In the genomic region with DNA sequence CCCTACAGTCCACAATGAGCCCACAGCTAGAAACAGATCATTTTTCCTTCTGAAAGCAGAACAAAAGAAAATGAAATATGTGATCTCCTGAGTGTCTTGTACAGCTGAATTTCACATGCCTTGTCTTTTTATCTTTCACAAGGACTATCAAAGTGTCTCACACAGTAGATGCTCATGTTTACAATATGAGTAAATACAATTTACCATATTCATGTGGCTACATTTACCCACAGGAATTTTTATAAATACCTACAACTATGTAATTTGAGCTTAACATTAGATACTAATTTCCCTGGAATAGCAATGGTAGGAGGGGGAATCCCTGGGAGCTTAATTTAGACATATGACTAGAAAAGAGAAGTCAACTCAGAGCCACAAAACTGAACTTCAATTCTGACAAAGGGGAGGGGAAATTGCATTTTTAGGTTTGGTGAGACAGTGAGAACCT, we compare ENCODE assay signal across 11 cellular contexts.
DNase-seq lines count a peak whose midpoint lies in the region; ATAC-seq and TF ChIP-seq lines count a peak whose summit lies in the region.
"Had no signal": no experiment of that assay in that cellular context is flagged by ENCODE, and none has a peak within 500 bp of the region (broad histone marks: within the 10 kb centered on the region; RNA-seq: fewer than 3 reads in every experiment).

No MANE protein-coding gene starts in this region.

- H3K4me1 Mint-ChIP-seq in glutamatergic neuron (ENCODE audit: low read depth, unreplicated experiment) = peaks cover 2% of the 10 kb centered on the region

- H3K27ac Mint-ChIP-seq in glutamatergic neuron (ENCODE audit: unreplicated experiment) = no peak overlapping the region

- POLR2A ChIA-PET in RWPE1 (lab: Yijun Ruan, JAX; ENCODE audit: low non-redundant PET) = no interaction called here

- no peaks in the 10 kb centered on the region for H3K36me3 Mint-ChIP-seq in glutamatergic neuron (ENCODE audit: unreplicated experiment)
- H3K36me3 Mint-ChIP-seq: naive B cell had no signal

- H3K4me3 ChIP-seq in fibroblast of villous mesenchyme (ENCODE audit: low read depth, low read length) = no peak overlapping the region

- no peak overlapping the region for H3K27ac ChIP-seq in RWPE1

- CTCF ChIA-PET in RWPE1 (lab: Yijun Ruan, JAX) = interaction anchor here (0.7 kb wide), 1 partner anchor 142 kb away, joined by 4 read pairs; no protein-coding TSS in a partner anchor

- DNase-seq in fibroblast of villous mesenchyme (ENCODE audit: low read depth) = peak; percentile 50
- no peak for DNase-seq in NCI-H146 treated with DMSO at 0.1 percent for 48 hours (lab: John Stamatoyannopoulos, UW; ENCODE audit: unreplicated experiment)
- no peak for DNase-seq in activated T-cell treated with anti-CD3 and anti-CD28 coated beads, Interleukin-2, amount 50 U/mL, for 48 hours
- no peak for DNase-seq in glutamatergic neuron
- no peak for DNase-seq in RWPE1 (ENCODE audit: low spot score)
- DNase-seq: activated CD4-positive, CD25-positive, alpha-beta regulatory T cell treated with anti-CD3 and anti-CD28 coated beads, Interleukin-2, amount 50 U/mL, for 72 hours; naive B cell; NCI-H1694 had no signal

- H3K27me3 Mint-ChIP-seq in glutamatergic neuron (ENCODE audit: unreplicated experiment) = no peaks in the 10 kb centered on the region
- H3K27me3 Mint-ChIP-seq: naive B cell had no signal

- H3K4me3 Mint-ChIP-seq in glutamatergic neuron (ENCODE audit: unreplicated experiment) = no peak overlapping the region

- peaks cover 2% of the 10 kb centered on the region for H3K9me3 Mint-ChIP-seq in glutamatergic neuron (ENCODE audit: unreplicated experiment)

- peak; percentile 58 for ATAC-seq in GM18502 (IDR thresholded peaks at IDR 0.05; ENCODE audit: poor library complexity, unreplicated experiment)
- peak; percentile 43 for ATAC-seq in GM21825 (IDR thresholded peaks at IDR 0.05; ENCODE audit: unreplicated experiment)
- ATAC-seq in HG03565 (IDR thresholded peaks at IDR 0.05; ENCODE audit: unreplicated experiment) = peak; percentile 46

- TF ChIP-seq CTCF in fibroblast of villous mesenchyme (IDR thresholded peaks at IDR 0.05; ENCODE audit: insufficient read depth, low read depth, low read length) = no peak
- no peak for TF ChIP-seq CTCF in glutamatergic neuron (IDR thresholded peaks at IDR 0.05; ENCODE audit: partially characterized antibody, unreplicated experiment)
- no peak for TF ChIP-seq CTCF in RWPE1 (conservative IDR thresholded peaks at IDR 0.05; ENCODE audit: low read depth)
